Comparison of ENCODE assay signal across 8 cellular contexts in the genomic region with DNA sequence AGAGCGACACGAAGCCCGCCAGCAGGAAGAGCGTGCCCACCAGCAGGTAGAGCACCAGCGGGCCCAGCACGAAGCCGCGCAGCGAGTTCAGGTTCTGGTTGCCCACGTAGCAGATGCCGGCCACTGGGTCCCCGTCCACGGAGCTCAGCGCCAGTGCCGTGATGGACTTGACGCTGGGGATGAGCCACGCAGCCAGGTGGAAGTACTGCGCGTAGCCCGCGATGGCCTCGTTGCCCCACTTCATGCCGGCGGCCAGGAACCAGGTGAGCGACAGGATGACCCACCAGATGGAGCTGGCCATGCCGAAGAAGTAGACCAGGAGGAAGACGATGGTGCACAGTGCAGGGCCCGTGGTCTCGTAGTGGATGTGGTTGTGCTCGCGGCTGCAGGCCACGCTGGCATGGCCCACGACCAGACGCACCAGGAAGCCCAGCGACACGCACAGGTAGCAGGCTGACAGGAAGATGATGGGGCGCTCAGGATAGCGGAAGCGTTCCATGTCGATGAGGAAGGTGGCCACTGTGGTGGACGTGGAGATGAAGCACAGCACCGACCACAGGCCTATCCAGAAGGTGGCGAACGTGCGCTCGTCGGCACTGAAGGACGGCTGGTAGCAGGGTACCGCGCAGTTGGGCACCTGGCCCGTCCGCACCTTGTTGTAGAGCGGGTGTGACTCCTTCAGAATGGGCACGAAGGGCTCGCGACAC. TPM values are rescaled to one million over a fixed set of nuclear protein-coding genes. Genes with fewer than 3 reads are reported as not detected.
DNase-seq lines count a peak whose midpoint lies in the region; ATAC-seq and TF ChIP-seq lines count a peak whose summit lies in the region.

No MANE protein-coding gene starts in this region.

- ATAC-seq in Panc1 (peak; percentile 68), HG02852 (IDR thresholded peaks at IDR 0.05; ENCODE audit: unreplicated experiment) (no peak), HG02884 (IDR thresholded peaks at IDR 0.05; ENCODE audit: unreplicated experiment) (no peak)
- no peak for ATAC-seq in naive thymus-derived CD8-positive, alpha-beta T cell

- TF ChIP-seq CTCF in GM10266 (IDR thresholded peaks at IDR 0.05; ENCODE audit: control insufficient read depth, insufficient read depth, low read depth, missing control alignments) (peak; percentile 35), Panc1 (IDR thresholded peaks at IDR 0.05) (peak; percentile 83), epithelial cell of proximal tubule (conservative IDR thresholded peaks at IDR 0.05; ENCODE audit: low read depth, low read length) (peak; percentile 56)

- no peaks in the 10 kb centered on the region; the same call in 1 of the 2 replicates for H3K36me3 ChIP-seq in Panc1 (ENCODE audit: control insufficient read depth, insufficient read depth, low read length)

- peaks cover 13 to 50% (median 28%) of the 10 kb centered on the region in 5 donors for H3K27me3 Mint-ChIP-seq in naive thymus-derived CD8-positive, alpha-beta T cell

- H3K4me3 ChIP-seq in Panc1 (ENCODE audit: low read depth in 2 of 2, low read length in 2 of 2) (peak overlapping the region; percentile 84), epithelial cell of proximal tubule (ENCODE audit: low read depth, low read length) (peak overlapping the region; percentile 97)

- no TSS peak for BruUV-seq in Panc1 (replicated peaks; lab: Mats Ljungman, UMichigan)

- no peaks in the 10 kb centered on the region for H3K9me3 Mint-ChIP-seq in naive thymus-derived CD8-positive, alpha-beta T cell

- H3K4me1 Mint-ChIP-seq in naive thymus-derived CD8-positive, alpha-beta T cell = peaks cover 15 to 38% (median 30%) of the 10 kb centered on the region in 4 donors

- intact Hi-C loops in Panc1 (cut with micrococcal nuclease; ENCODE audit: unreplicated experiment) = loop anchor here (2.0 to 5.0 kb wide), 3 partner anchors 205 to 305 kb away; no protein-coding TSS in a partner anchor

- no peaks in the 10 kb centered on the region for H3K27me3 ChIP-seq in Panc1 (ENCODE audit: control insufficient read depth, insufficient read depth, low read length)

- peak; percentile 36 for DNase-seq in GM10266 (ENCODE audit: extremely low spot score)
- DNase-seq in Panc1 (ENCODE audit: low read depth, low spot score) = no peak
- no peak for DNase-seq in epithelial cell of proximal tubule (ENCODE audit: low read depth)
- no peak for DNase-seq in naive thymus-derived CD8-positive, alpha-beta T cell
- no peak for DNase-seq in NCI-H1436 treated with DMSO at 0.1 percent for 48 hours (lab: John Stamatoyannopoulos, UW)
- DNase-seq in KBM-7 = no peak

- H3K36me3 Mint-ChIP-seq in naive thymus-derived CD8-positive, alpha-beta T cell = no peaks in the 10 kb centered on the region

- H3K4me1 ChIP-seq in Panc1 (ENCODE audit: control insufficient read depth, insufficient read depth, low read length) = peaks cover 15% of the 10 kb centered on the region

- in situ Hi-C loops in Panc1 (cut with HindIII; ENCODE audit: low pct_unique_long_range_greater_than_20kb, low sequenced_read_pairs) (no loop called here), KBM-7 (cut with MboI; ENCODE audit: low pct_unique_long_range_greater_than_20kb, low sequenced_read_pairs) (loop anchor here (25.0 kb wide), 1 partner anchor 270 kb away; a partner anchor contains a TSS)

- H3K9me3 ChIP-seq in Panc1 (ENCODE audit: control insufficient read depth, insufficient read depth, low read depth, low read length) = no peaks in the 10 kb centered on the region

- POLR2A ChIA-PET in Panc1 (lab: Charles Lee) = interaction anchor here (0.8 kb wide), 1 partner anchor 184 kb away, joined by 3 read pairs; no protein-coding TSS in a partner anchor
- POLR2A ChIA-PET in naive thymus-derived CD8-positive, alpha-beta T cell (lab: Charles Lee) = no interaction called here

- H3K4me3 Mint-ChIP-seq in naive thymus-derived CD8-positive, alpha-beta T cell = peak overlapping the region; percentile 82 to 94 (median 88)

- CTCF ChIA-PET in Panc1 (lab: Charles Lee) = no interaction called here

- H3K27ac Mint-ChIP-seq in naive thymus-derived CD8-positive, alpha-beta T cell = peak overlapping the region in 2 of 10 donors; percentile 40 to 49

- H3K27ac ChIP-seq in Panc1 (ENCODE audit: low read length) = no peak overlapping the region; the same call in 1 of the 2 replicates

RNA-seq across cellular contexts. Expression of a gene that starts 2.1 kb away (rescaled TPM):
- total RNA-seq in Panc1 (2021; ENCODE audit: unreplicated experiment) (9.4 TPM), epithelial cell of proximal tubule (6.9 and 7.2 TPM in 2 replicates)
- 3.9 TPM for polyA plus RNA-seq in Panc1 (2012; ENCODE audit: insufficient read length)
- under 1 TPM; 0.27 to 0.39 TPM for total RNA-seq in naive thymus-derived CD8-positive, alpha-beta T cell
- under 1 TPM in 2 of 3 donors, not detected in 1; 0.02 to 0.13 TPM for polyA plus RNA-seq in naive thymus-derived CD8-positive, alpha-beta T cell

RNA-seq across cellular contexts. Expression of a gene that starts 56.2 kb away (rescaled TPM):
- total RNA-seq in Panc1 (2021; ENCODE audit: unreplicated experiment) = 31.4 TPM
- 18.4 TPM for polyA plus RNA-seq in Panc1 (2012; ENCODE audit: insufficient read length)
- 9.3 and 20.5 TPM in 2 replicates for total RNA-seq in epithelial cell of proximal tubule
- 10 to 100 TPM; 11.7 to 14.3 TPM for total RNA-seq in naive thymus-derived CD8-positive, alpha-beta T cell
- 1 to 10 TPM; 1.2 to 2.1 (median 1.3) TPM for polyA plus RNA-seq in naive thymus-derived CD8-positive, alpha-beta T cell
